Comparison of ENCODE assay signal across 11 cellular contexts in genomic region chr11:71454470-71455113, GRCh38. TPM values are rescaled to one million over a fixed set of nuclear protein-coding genes. Genes with fewer than 3 reads are reported as not detected.
DNase-seq lines count a peak whose midpoint lies in the region; ATAC-seq and TF ChIP-seq lines count a peak whose summit lies in the region.
"Had no signal": no experiment of that assay in that cellular context is flagged by ENCODE, and none has a peak within 500 bp of the region (broad histone marks: within the 10 kb centered on the region; RNA-seq: fewer than 3 reads in every experiment).

No MANE protein-coding gene starts in this region.

- H3K4me3 ChIP-seq in smooth muscle cell (no peak overlapping the region), uterus (no peak overlapping the region)

- no peaks in the 10 kb centered on the region for H3F3A ChIP-seq in smooth muscle cell (ENCODE audit: low read depth)

- ATAC-seq in HG03175 (IDR thresholded peaks at IDR 0.05; ENCODE audit: unreplicated experiment): no peak

- no peaks in the 10 kb centered on the region for H3K9me3 ChIP-seq in smooth muscle cell (replicated peaks; ENCODE audit: low read depth)
- no peaks in the 10 kb centered on the region for H3K9me3 ChIP-seq in uterus
- H3K9me3 ChIP-seq: BE2C, upper lobe of left lung had no signal

- no peak overlapping the region for H3K27ac ChIP-seq in smooth muscle cell (ENCODE audit: low read depth)
- no peak overlapping the region for H3K27ac ChIP-seq in uterus

- H3K4me1 Mint-ChIP-seq in activated CD4-positive, alpha-beta T cell treated with anti-CD3 and anti-CD28 coated beads, Interleukin-2, amount 10 ng/mL, durations not matched to agents 24 days and 14 days: peaks cover 48% of the 10 kb centered on the region
- H3K4me1 Mint-ChIP-seq in dendritic cell treated with granulocyte-macrophage colony-stimulating factor and Interleukin-4, amounts not matched to agents 40 ng/mL and 50 ng/mL, for 4 days (ENCODE audit: low read depth): peaks cover 58% of the 10 kb centered on the region

- TF ChIP-seq CTCF in smooth muscle cell (IDR thresholded peaks at IDR 0.05; ENCODE audit: borderline replicate concordance, insufficient read depth, poor library complexity, severe bottlenecking) (no peak), uterus (IDR thresholded peaks at IDR 0.05) (no peak)

- H3K36me3 Mint-ChIP-seq in activated CD4-positive, alpha-beta T cell treated with anti-CD3 and anti-CD28 coated beads, Interleukin-2, amount 10 ng/mL, durations not matched to agents 24 days and 14 days (ENCODE audit: low read depth): peaks cover 52% of the 10 kb centered on the region
- H3K36me3 Mint-ChIP-seq in dendritic cell treated with granulocyte-macrophage colony-stimulating factor and Interleukin-4, amounts not matched to agents 40 ng/mL and 50 ng/mL, for 4 days (ENCODE audit: low read depth): peaks cover 62% of the 10 kb centered on the region

- peaks cover 8% of the 10 kb centered on the region for H3K4me1 ChIP-seq in smooth muscle cell (ENCODE audit: low read depth)
- no peaks in the 10 kb centered on the region for H3K4me1 ChIP-seq in uterus

- no peak for TF ChIP-seq POLR2A in uterus (IDR thresholded peaks at IDR 0.05)

- H3K27ac Mint-ChIP-seq in activated CD4-positive, alpha-beta T cell treated with anti-CD3 and anti-CD28 coated beads, Interleukin-2, amount 10 ng/mL, durations not matched to agents 24 days and 14 days: peak overlapping the region; percentile 82
- H3K27ac Mint-ChIP-seq in dendritic cell treated with granulocyte-macrophage colony-stimulating factor and Interleukin-4, amounts not matched to agents 40 ng/mL and 50 ng/mL, for 4 days: no peak overlapping the region

- peaks cover 25% of the 10 kb centered on the region for H4K20me1 ChIP-seq in smooth muscle cell (ENCODE audit: low read depth)

- H3K27me3 Mint-ChIP-seq in activated CD4-positive, alpha-beta T cell treated with anti-CD3 and anti-CD28 coated beads, Interleukin-2, amount 10 ng/mL, durations not matched to agents 24 days and 14 days: no peaks in the 10 kb centered on the region
- H3K27me3 Mint-ChIP-seq in dendritic cell treated with granulocyte-macrophage colony-stimulating factor and Interleukin-4, amounts not matched to agents 40 ng/mL and 50 ng/mL, for 4 days: no peaks in the 10 kb centered on the region

- H3K4me3 Mint-ChIP-seq in activated CD4-positive, alpha-beta T cell treated with anti-CD3 and anti-CD28 coated beads, Interleukin-2, amount 10 ng/mL, durations not matched to agents 24 days and 14 days: peak overlapping the region; percentile 97
- H3K4me3 Mint-ChIP-seq in dendritic cell treated with granulocyte-macrophage colony-stimulating factor and Interleukin-4, amounts not matched to agents 40 ng/mL and 50 ng/mL, for 4 days: peak overlapping the region; percentile 30

- peak; percentile 68 for DNase-seq in activated CD4-positive, alpha-beta T cell treated with anti-CD3 and anti-CD28 coated beads, Interleukin-2, amount 10 ng/mL, durations not matched to agents 24 days and 14 days
- no peak for DNase-seq in activated CD4-positive, alpha-beta T cell treated with anti-CD3 and anti-CD28 coated beads, Interleukin-2, amount 50 U/mL, for 48 hours
- DNase-seq in RPMI8226 (peak; percentile 50), smooth muscle cell (lab: John Stamatoyannopoulos, UW; ENCODE audit: unreplicated experiment) (no peak), hepatic stellate cell (ENCODE audit: low spot score) (no peak), uterus (no peak)
- DNase-seq: BE2C, retina, upper lobe of left lung had no signal

- H3K4me2 ChIP-seq in smooth muscle cell: peak overlapping the region; percentile 90

- no peaks in the 10 kb centered on the region for H3K9me3 Mint-ChIP-seq in activated CD4-positive, alpha-beta T cell treated with anti-CD3 and anti-CD28 coated beads, Interleukin-2, amount 10 ng/mL, durations not matched to agents 24 days and 14 days
- no peaks in the 10 kb centered on the region for H3K9me3 Mint-ChIP-seq in dendritic cell treated with granulocyte-macrophage colony-stimulating factor and Interleukin-4, amounts not matched to agents 40 ng/mL and 50 ng/mL, for 4 days

- H2AFZ ChIP-seq in smooth muscle cell (ENCODE audit: low read depth): no peak overlapping the region

- WGBS in smooth muscle cell (ENCODE audit: low lambda C conversion rate): 85% methylated on average over 7 of the region's 7 CpGs

- H3K27me3 ChIP-seq in smooth muscle cell (ENCODE audit: low read depth) (no peaks in the 10 kb centered on the region), uterus (no peaks in the 10 kb centered on the region)
- H3K27me3 ChIP-seq: BE2C, upper lobe of left lung had no signal

- no peak overlapping the region for H3K9ac ChIP-seq in smooth muscle cell (ENCODE audit: low read depth)

- intact Hi-C loops in activated CD4-positive, alpha-beta T cell treated with anti-CD3 and anti-CD28 coated beads, Interleukin-2, amount 10 ng/mL, durations not matched to agents 24 days and 14 days (cut with micrococcal nuclease): loop anchor here (5.0 kb wide), 1 partner anchor 1252 kb away; the partner anchor contains the start of gene FADD
- intact Hi-C loops in dendritic cell treated with granulocyte-macrophage colony-stimulating factor and Interleukin-4, amounts not matched to agents 40 ng/mL and 50 ng/mL, for 4 days (cut with micrococcal nuclease): loop anchor here (5.0 kb wide), 1 partner anchor 1257 kb away; no protein-coding TSS in a partner anchor
- intact Hi-C loops in uterus (cut with DNase I; ENCODE audit: low total_unique reads): no loop called here

- H3K79me2 ChIP-seq in smooth muscle cell (ENCODE audit: low read depth): peaks cover 12% of the 10 kb centered on the region

- H3K36me3 ChIP-seq in smooth muscle cell (ENCODE audit: low read depth) (no peaks in the 10 kb centered on the region), uterus (no peaks in the 10 kb centered on the region)
- H3K36me3 ChIP-seq: BE2C had no signal

RNA-seq across cellular contexts. Expression of gene NADSYN1, which starts 1.6 kb away (rescaled TPM):
- 101 and 109 TPM in 2 replicates for total RNA-seq in activated CD4-positive, alpha-beta T cell treated with anti-CD3 and anti-CD28 coated beads, Interleukin-2, amount 10 ng/mL, durations not matched to agents 24 days and 14 days
- total RNA-seq in smooth muscle cell: 30.2 and 45.4 TPM in 2 replicates
- polyA plus RNA-seq in smooth muscle cell: 33.8 and 41.2 TPM in 2 replicates
- 10 to 100 TPM; 20.0 to 73.0 (median 32.8) TPM for total RNA-seq in uterus

RNA-seq across cellular contexts. Expression of gene DHCR7, which starts 6.4 kb away (rescaled TPM):
- total RNA-seq in activated CD4-positive, alpha-beta T cell treated with anti-CD3 and anti-CD28 coated beads, Interleukin-2, amount 10 ng/mL, durations not matched to agents 24 days and 14 days: 112 and 116 TPM in 2 replicates
- total RNA-seq in smooth muscle cell: 50.1 and 65.9 TPM in 2 replicates
- polyA plus RNA-seq in smooth muscle cell: 81.0 and 99.1 TPM in 2 replicates
- total RNA-seq in uterus: 10 to 100 TPM in 3 of 4 donors, 1 to 10 TPM in 1; 7.1 to 24.1 (median 17.8) TPM

Comparison
In these comparisons a context has a peak if more than half of its experiments do, and no peak if none do; other contexts are left out.
1. DNase-seq: peak in activated CD4-positive, alpha-beta T cell treated with anti-CD3 and anti-CD28 coated beads, Interleukin-2, amount 10 ng/mL, durations not matched to agents 24 days and 14 days (single experiment) and RPMI8226 (single experiment); none in activated CD4-positive, alpha-beta T cell treated with anti-CD3 and anti-CD28 coated beads, Interleukin-2, amount 50 U/mL, for 48 hours (0 of 2), smooth muscle cell (single experiment), hepatic stellate cell (single experiment) and uterus (0 of 2).